ENCODE assay signal across 19 cellular contexts in the genomic region with DNA sequence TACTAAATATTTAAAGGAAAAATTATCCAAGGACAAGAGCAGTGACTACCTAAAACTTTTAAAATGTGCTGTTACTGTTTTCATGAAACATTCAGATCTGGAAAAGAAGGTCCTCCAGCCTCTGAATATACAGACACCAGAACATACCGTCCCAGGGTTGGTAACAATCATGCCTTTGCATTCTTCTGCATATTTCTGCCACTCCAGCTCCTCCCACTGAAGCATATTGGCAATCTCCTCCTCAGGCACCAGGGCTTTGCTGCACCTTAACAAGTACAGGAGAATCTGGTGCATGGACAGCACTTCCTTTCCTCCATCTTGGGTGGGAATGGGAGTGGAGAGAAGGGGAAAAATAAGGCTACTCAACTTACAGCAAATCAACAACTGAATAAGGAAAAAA. TPM values are rescaled to one million over a fixed set of nuclear protein-coding genes. Genes with fewer than 3 reads are reported as not detected.
A peak's percentile ranks its signal among the peaks of the same experiment; 100 is the strongest.
DNase-seq lines count a peak whose midpoint lies in the region; ATAC-seq and TF ChIP-seq lines count a peak whose summit lies in the region.
"Had no signal": no experiment of that assay in that cellular context is flagged by ENCODE, and none has a peak within 500 bp of the region (broad histone marks: within the 10 kb centered on the region; RNA-seq: fewer than 3 reads in every experiment).

No MANE protein-coding gene starts in this region.

- H3K4me1 ChIP-seq in gastroesophageal sphincter = peaks cover 0 to 25% (median 5%) of the 10 kb centered on the region in 3 donors
- H3K4me1 ChIP-seq: Peyer's patch had no signal

- CTCF ChIA-PET in activated CD8-positive, alpha-beta T cell treated with anti-CD3 and anti-CD28 coated beads, Interleukin-2, amount 10 ng/mL, durations not matched to agents 7 days and 5 days (lab: Charles Lee) = no interaction called here

- ATAC-seq in gastroesophageal sphincter = peak; percentile 39
- ATAC-seq in activated CD8-positive, alpha-beta T cell treated with anti-CD3 and anti-CD28 coated beads, Interleukin-2, amount 10 ng/mL, durations not matched to agents 7 days and 5 days = no peak
- ATAC-seq in GM21825 (IDR thresholded peaks at IDR 0.05; ENCODE audit: unreplicated experiment) = no peak
- ATAC-seq: CD8-positive, alpha-beta T cell; Right ventricle myocardium inferior had no signal

- no peaks in the 10 kb centered on the region for H3K27me3 ChIP-seq in gastroesophageal sphincter
- H3K27me3 ChIP-seq: BLaER1, Peyer's patch had no signal

- H3K4me1 Mint-ChIP-seq in activated CD8-positive, alpha-beta T cell treated with anti-CD3 and anti-CD28 coated beads, Interleukin-2, amount 10 ng/mL, durations not matched to agents 7 days and 5 days (ENCODE audit: low read depth) = no peaks in the 10 kb centered on the region

- POLR2A ChIA-PET in activated CD8-positive, alpha-beta T cell treated with anti-CD3 and anti-CD28 coated beads, Interleukin-2, amount 10 ng/mL, durations not matched to agents 7 days and 5 days (lab: Charles Lee) = no interaction called here

- H3K4me3 ChIP-seq in gastroesophageal sphincter = no peak overlapping the region
- H3K4me3 ChIP-seq: BLaER1, Peyer's patch had no signal

- H3K9me3 Mint-ChIP-seq in activated CD8-positive, alpha-beta T cell treated with anti-CD3 and anti-CD28 coated beads, Interleukin-2, amount 10 ng/mL, durations not matched to agents 7 days and 5 days (ENCODE audit: insufficient read depth) = no peaks in the 10 kb centered on the region
- H3K9me3 Mint-ChIP-seq: CD8-positive, alpha-beta T cell had no signal

- TF ChIP-seq POLR2A in gastroesophageal sphincter (IDR thresholded peaks at IDR 0.05) = no peak

- 91 to 100% methylated on average over 1 of the region's 1 CpG for WGBS in gastroesophageal sphincter (ENCODE audit: low coverage in 1 of 2), 2 donors

- H3K4me3 Mint-ChIP-seq in activated CD8-positive, alpha-beta T cell treated with anti-CD3 and anti-CD28 coated beads, Interleukin-2, amount 10 ng/mL, durations not matched to agents 7 days and 5 days = no peak overlapping the region
- H3K4me3 Mint-ChIP-seq: CD8-positive, alpha-beta T cell had no signal

- H3K36me3 ChIP-seq in gastroesophageal sphincter = peaks cover 0 to 50% of the 10 kb centered on the region in 2 donors

- H3K27ac ChIP-seq in gastroesophageal sphincter = peak overlapping the region in 1 of 4 donors; percentile 56
- H3K27ac ChIP-seq: 22Rv1, BLaER1, Peyer's patch had no signal

- H3K9me3 ChIP-seq in gastroesophageal sphincter = no peaks in the 10 kb centered on the region
- H3K9me3 ChIP-seq: BLaER1, Peyer's patch had no signal

- peaks cover 42% of the 10 kb centered on the region for H3K36me3 Mint-ChIP-seq in activated CD8-positive, alpha-beta T cell treated with anti-CD3 and anti-CD28 coated beads, Interleukin-2, amount 10 ng/mL, durations not matched to agents 7 days and 5 days (ENCODE audit: low read depth)

- H3K27ac Mint-ChIP-seq in activated CD8-positive, alpha-beta T cell treated with anti-CD3 and anti-CD28 coated beads, Interleukin-2, amount 10 ng/mL, durations not matched to agents 7 days and 5 days = no peak overlapping the region
- H3K27ac Mint-ChIP-seq: CD8-positive, alpha-beta T cell had no signal

- TF ChIP-seq CTCF in gastroesophageal sphincter (IDR thresholded peaks at IDR 0.05) = no peak

- TF ChIP-seq EP300 in gastroesophageal sphincter (IDR thresholded peaks at IDR 0.05) = no peak

- H3K27me3 Mint-ChIP-seq in activated CD8-positive, alpha-beta T cell treated with anti-CD3 and anti-CD28 coated beads, Interleukin-2, amount 10 ng/mL, durations not matched to agents 7 days and 5 days (ENCODE audit: low read depth) = no peaks in the 10 kb centered on the region

- DNase-seq in DMS 273 (lab: John Stamatoyannopoulos, UW; ENCODE audit: unreplicated experiment) (peak; percentile 4), DMS 273 treated with DMSO at 0.1 percent for 48 hours (lab: John Stamatoyannopoulos, UW) (no peak), amniotic epithelial cell (ENCODE audit: low read depth) (peak; percentile 52)
- no peak for DNase-seq in activated CD4-positive, alpha-beta T cell treated with anti-CD3 and anti-CD28 coated beads, Interleukin-2, amount 50 U/mL, for 4 hours
- DNase-seq in activated CD4-positive, CD25-positive, alpha-beta regulatory T cell (lab: John Stamatoyannopoulos, UW) = no peak
- DNase-seq in activated CD8-positive, alpha-beta T cell treated with anti-CD3 and anti-CD28 coated beads, Interleukin-2, amount 10 ng/mL, durations not matched to agents 7 days and 5 days = no peak
- DNase-seq: CD8-positive, alpha-beta T cell; DMS79 treated with DMSO at 0.1 percent for 48 hours; H7; MV-4-11; NCI-H1436 treated with DMSO at 0.1 percent for 48 hours; NCI-H2081; NCI-H510A treated with DMSO at 0.1 percent for 48 hours; Peyer's patch had no signal

RNA-seq across cellular contexts. Expression of a gene that starts 60.0 kb away (rescaled TPM):
- 10 to 100 TPM; 22.4 to 38.0 (median 36.4) TPM for total RNA-seq in gastroesophageal sphincter
- 10 to 100 TPM; 69.8 to 74.3 TPM for total RNA-seq in activated CD8-positive, alpha-beta T cell treated with anti-CD3 and anti-CD28 coated beads, Interleukin-2, amount 10 ng/mL, durations not matched to agents 7 days and 5 days

Comparison
In these comparisons a context has a peak if more than half of its experiments do, and no peak if none do; other contexts are left out.
1. DNase-seq: peak in DMS 273 (single experiment) and amniotic epithelial cell (single experiment); none in DMS 273 treated with DMSO at 0.1 percent for 48 hours (single experiment), activated CD4-positive, alpha-beta T cell treated with anti-CD3 and anti-CD28 coated beads, Interleukin-2, amount 50 U/mL, for 4 hours (0 of 2), activated CD4-positive, CD25-positive, alpha-beta regulatory T cell (0 of 4) and activated CD8-positive, alpha-beta T cell treated with anti-CD3 and anti-CD28 coated beads, Interleukin-2, amount 10 ng/mL, durations not matched to agents 7 days and 5 days (single experiment).